ENCODE assay signal across 24 cellular contexts in the genomic region with DNA sequence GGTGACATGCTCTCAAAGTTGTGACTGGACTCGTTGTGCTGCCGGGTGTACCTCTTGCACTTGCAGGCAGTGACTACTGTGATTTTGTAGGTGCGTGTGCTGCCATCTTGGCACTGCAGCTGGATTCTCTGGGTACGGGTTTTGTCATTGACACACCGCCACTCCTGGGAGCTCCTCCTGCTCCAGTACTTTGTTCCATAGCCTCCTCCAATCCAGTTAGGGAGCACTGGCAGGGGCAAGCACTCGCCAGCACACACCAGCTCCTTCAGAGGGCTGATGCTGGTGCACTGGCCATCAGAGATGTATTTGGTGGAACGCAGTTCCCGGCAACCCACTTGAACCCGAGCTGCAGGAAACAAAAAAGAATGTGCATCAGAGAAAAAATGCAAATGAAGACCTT. TPM values are rescaled to one million over a fixed set of nuclear protein-coding genes. Genes with fewer than 3 reads are reported as not detected.
"Had no signal": no experiment of that assay in that cellular context is flagged by ENCODE, and none has a peak within 500 bp of the region (broad histone marks: within the 10 kb centered on the region; RNA-seq: fewer than 3 reads in every experiment).

No MANE protein-coding gene starts in this region.

- H3K4me1 Mint-ChIP-seq: activated CD4-positive, alpha-beta T cell treated with anti-CD3 and anti-CD28 coated beads, Interleukin-2, amount 10 ng/mL, durations not matched to agents 24 days and 14 days; activated naive CD4-positive, alpha-beta T cell treated with anti-CD3 and anti-CD28 coated beads, Interleukin-2, amount 10 ng/mL, durations not matched to agents 7 days and 5 days; stimulated activated naive CD8-positive, alpha-beta T cell treated with anti-CD3 and anti-CD28 coated beads, Interleukin-15, amount 100 ng/mL, for 72 hours had no signal

- H3K27me3 Mint-ChIP-seq: activated naive CD4-positive, alpha-beta T cell treated with anti-CD3 and anti-CD28 coated beads, Interleukin-2, amount 10 ng/mL, durations not matched to agents 7 days and 5 days; type B pancreatic cell had no signal

- H3K27ac ChIP-seq: gastrocnemius medialis, testis had no signal

- FAIRE-seq: TTC549 had no signal

- H3K9me3 ChIP-seq: gastrocnemius medialis, testis had no signal

- DNase-seq: activated CD4-positive, alpha-beta T cell treated with anti-CD3 and anti-CD28 coated beads, Interleukin-2, amount 10 ng/mL, durations not matched to agents 24 days and 14 days; activated CD4-positive, CD25-positive, alpha-beta regulatory T cell; activated CD8-positive, alpha-beta T cell treated with anti-CD3 and anti-CD28 coated beads, Interleukin-2, amount 10 ng/mL, durations not matched to agents 7 days and 5 days; activated effector memory CD4-positive, alpha-beta T cell treated with Interleukin-2 at 50 U/mL for 16 hours; activated naive CD4-positive, alpha-beta T cell treated with anti-CD3 and anti-CD28 coated beads, Interleukin-2, amount 10 ng/mL, durations not matched to agents 7 days and 5 days; activated naive CD8-positive, alpha-beta T cell treated with anti-CD3 and anti-CD28 coated beads, Interleukin-2, amount 50 U/mL, for 24 hours; activated T-cell treated with anti-CD3 and anti-CD28 coated beads, Interleukin-2, amount 50 U/mL, for 48 hours; aorta; cerebellar nuclear complex; cortex of kidney; gastrocnemius medialis; head of caudate nucleus; left ventricle myocardium superior; mesenchymal stem cell; naive thymus-derived CD8-positive, alpha-beta T cell; occipital lobe; posterior cingulate gyrus; stimulated activated CD4-positive, alpha-beta T cell treated with anti-CD3 and anti-CD28 coated beads, Interleukin-2, amount 100 ng/mL, for 48 hours; stimulated activated naive CD8-positive, alpha-beta T cell treated with anti-CD3 and anti-CD28 coated beads, Interleukin-15, amount 100 ng/mL, for 72 hours; testis had no signal

- H3K27me3 ChIP-seq: gastrocnemius medialis, testis had no signal

- H3K4me3 Mint-ChIP-seq: activated CD4-positive, alpha-beta T cell treated with anti-CD3 and anti-CD28 coated beads, Interleukin-2, amount 10 ng/mL, durations not matched to agents 24 days and 14 days; activated CD8-positive, alpha-beta T cell treated with anti-CD3 and anti-CD28 coated beads, Interleukin-2, amount 10 ng/mL, durations not matched to agents 7 days and 5 days; activated naive CD4-positive, alpha-beta T cell treated with anti-CD3 and anti-CD28 coated beads, Interleukin-2, amount 10 ng/mL, durations not matched to agents 7 days and 5 days; activated naive CD8-positive, alpha-beta T cell treated with anti-CD3 and anti-CD28 coated beads, Interleukin-2, amount 50 U/mL, for 24 hours; naive thymus-derived CD8-positive, alpha-beta T cell; stimulated activated naive CD8-positive, alpha-beta T cell treated with anti-CD3 and anti-CD28 coated beads, Interleukin-15, amount 100 ng/mL, for 72 hours; T-helper 2 cell treated with Interferon-gamma antibody and Interleukin-4, amounts not matched to agents 5 μg/mL and 100 μg/mL, for 36 hours had no signal

- H3K36me3 Mint-ChIP-seq: activated naive CD4-positive, alpha-beta T cell treated with anti-CD3 and anti-CD28 coated beads, Interleukin-2, amount 10 ng/mL, durations not matched to agents 7 days and 5 days; naive thymus-derived CD8-positive, alpha-beta T cell; type B pancreatic cell had no signal

- H3K36me3 ChIP-seq: gastrocnemius medialis had no signal

- H3K4me1 ChIP-seq: gastrocnemius medialis, testis had no signal

- H3K4me3 ChIP-seq: gastrocnemius medialis, testis had no signal

- H3K27ac Mint-ChIP-seq: activated CD4-positive, alpha-beta T cell treated with anti-CD3 and anti-CD28 coated beads, Interleukin-2, amount 10 ng/mL, durations not matched to agents 24 days and 14 days; activated CD8-positive, alpha-beta T cell treated with anti-CD3 and anti-CD28 coated beads, Interleukin-2, amount 10 ng/mL, durations not matched to agents 7 days and 5 days; activated naive CD4-positive, alpha-beta T cell treated with anti-CD3 and anti-CD28 coated beads, Interleukin-2, amount 10 ng/mL, durations not matched to agents 7 days and 5 days; activated naive CD8-positive, alpha-beta T cell treated with anti-CD3 and anti-CD28 coated beads, Interleukin-2, amount 50 U/mL, for 24 hours; stimulated activated naive CD8-positive, alpha-beta T cell treated with anti-CD3 and anti-CD28 coated beads, Interleukin-15, amount 100 ng/mL, for 72 hours; T-helper 2 cell treated with Interferon-gamma antibody and Interleukin-4, amounts not matched to agents 5 μg/mL and 100 μg/mL, for 36 hours; type B pancreatic cell had no signal

- H3K9me3 Mint-ChIP-seq: activated CD4-positive, alpha-beta T cell treated with anti-CD3 and anti-CD28 coated beads, Interleukin-2, amount 10 ng/mL, durations not matched to agents 24 days and 14 days; activated naive CD4-positive, alpha-beta T cell treated with anti-CD3 and anti-CD28 coated beads, Interleukin-2, amount 10 ng/mL, durations not matched to agents 7 days and 5 days; activated naive CD8-positive, alpha-beta T cell treated with anti-CD3 and anti-CD28 coated beads, Interleukin-2, amount 50 U/mL, for 24 hours; naive thymus-derived CD8-positive, alpha-beta T cell; stimulated activated naive CD8-positive, alpha-beta T cell treated with anti-CD3 and anti-CD28 coated beads, Interleukin-15, amount 100 ng/mL, for 72 hours; T-helper 2 cell treated with Interferon-gamma antibody and Interleukin-4, amounts not matched to agents 5 μg/mL and 100 μg/mL, for 36 hours; type B pancreatic cell had no signal

- ATAC-seq: activated CD8-positive, alpha-beta T cell treated with anti-CD3 and anti-CD28 coated beads, Interleukin-2, amount 10 ng/mL, durations not matched to agents 7 days and 5 days; activated naive CD8-positive, alpha-beta T cell treated with anti-CD3 and anti-CD28 coated beads, Interleukin-2, amount 50 U/mL, for 24 hours; esophagus mucosa; gastrocnemius medialis; left ventricle myocardium superior; naive thymus-derived CD8-positive, alpha-beta T cell; stimulated activated naive CD8-positive, alpha-beta T cell treated with anti-CD3 and anti-CD28 coated beads, Interleukin-15, amount 100 ng/mL, for 72 hours had no signal

RNA-seq across cellular contexts. Expression of a gene that starts 2.9 kb away (rescaled TPM):
- total RNA-seq: activated CD4-positive, alpha-beta T cell treated with anti-CD3 and anti-CD28 coated beads, Interleukin-2, amount 10 ng/mL, durations not matched to agents 24 days and 14 days; activated CD8-positive, alpha-beta T cell treated with anti-CD3 and anti-CD28 coated beads, Interleukin-2, amount 10 ng/mL, durations not matched to agents 7 days and 5 days; aorta; gastrocnemius medialis; naive thymus-derived CD8-positive, alpha-beta T cell had no signal
- polyA plus RNA-seq: aorta; naive thymus-derived CD8-positive, alpha-beta T cell had no signal
